ENCODE assay signal across 33 cellular contexts in the genomic region with DNA sequence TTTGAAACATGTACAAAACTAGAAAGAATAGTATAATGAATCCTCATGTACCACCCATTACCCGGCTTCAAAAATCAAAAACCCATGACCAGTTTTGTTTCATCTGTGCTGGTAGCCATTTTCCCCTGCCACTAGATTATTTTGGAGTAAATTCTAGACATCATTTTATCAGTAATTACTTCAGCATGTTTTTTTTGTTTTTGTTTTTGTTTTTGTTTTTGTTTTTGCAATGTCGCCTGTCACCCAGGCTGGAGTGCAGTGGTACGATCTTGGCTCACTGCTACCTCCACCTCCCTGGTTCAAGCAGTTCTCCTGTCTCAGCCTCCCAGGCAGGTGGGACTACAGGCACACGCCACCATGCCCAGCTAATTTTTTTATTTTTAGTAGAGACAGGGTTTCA. TPM values are rescaled to one million over a fixed set of nuclear protein-coding genes. Genes with fewer than 3 reads are reported as not detected.
DNase-seq lines count a peak whose midpoint lies in the region; ATAC-seq and TF ChIP-seq lines count a peak whose summit lies in the region.
"Had no signal": no experiment of that assay in that cellular context is flagged by ENCODE, and none has a peak within 500 bp of the region (broad histone marks: within the 10 kb centered on the region; RNA-seq: fewer than 3 reads in every experiment).

No MANE protein-coding gene starts in this region.

- no peak for TF ChIP-seq CTCF in Loucy (conservative IDR thresholded peaks at IDR 0.05; ENCODE audit: low read length)
- TF ChIP-seq CTCF in hepatocyte (IDR thresholded peaks at IDR 0.05; ENCODE audit: poor library complexity): no peak
- no peak for TF ChIP-seq CTCF in sigmoid colon (IDR thresholded peaks at IDR 0.05)
- no peak for TF ChIP-seq CTCF in left lung (IDR thresholded peaks at IDR 0.05)
- no peak for TF ChIP-seq CTCF in mucosa of descending colon (IDR thresholded peaks at IDR 0.05)

- no peak overlapping the region for H3K27ac Mint-ChIP-seq in T-helper 17 cell
- H3K27ac Mint-ChIP-seq: activated naive CD8-positive, alpha-beta T cell treated with anti-CD3 and anti-CD28 coated beads, Interleukin-2, amount 50 U/mL, for 24 hours; activated T-cell treated with anti-CD3 and anti-CD28 coated beads, Interleukin-2, amount 50 U/mL, for 72 hours; CD4-positive, alpha-beta T cell; endodermal cell had no signal

- ATAC-seq in left lung: no peak
- no peak for ATAC-seq in mucosa of descending colon
- no peak for ATAC-seq in T-helper 17 cell
- ATAC-seq: A549; activated naive CD8-positive, alpha-beta T cell treated with anti-CD3 and anti-CD28 coated beads, Interleukin-2, amount 50 U/mL, for 24 hours; activated T-cell treated with anti-CD3 and anti-CD28 coated beads, Interleukin-2, amount 50 U/mL, for 72 hours; esophagus mucosa; left colon had no signal

- H3K36me3 ChIP-seq in ACC112 (ENCODE audit: insufficient read depth, low read length): no peaks in the 10 kb centered on the region
- H3K36me3 ChIP-seq in Loucy (ENCODE audit: insufficient read depth, low read length): no peaks in the 10 kb centered on the region
- H3K36me3 ChIP-seq in hepatocyte (replicated peaks; ENCODE audit: insufficient read depth, low read depth): no peaks in the 10 kb centered on the region
- no peaks in the 10 kb centered on the region for H3K36me3 ChIP-seq in sigmoid colon
- H3K36me3 ChIP-seq in left lung: no peaks in the 10 kb centered on the region
- H3K36me3 ChIP-seq in mucosa of descending colon (ENCODE audit: low read depth): no peaks in the 10 kb centered on the region
- H3K36me3 ChIP-seq: neutrophil had no signal

- H3K79me2 ChIP-seq in ACC112 (ENCODE audit: control insufficient read depth, insufficient read depth, low read length, unreplicated experiment) (peaks cover 3% of the 10 kb centered on the region), Loucy (ENCODE audit: insufficient read depth, low read length) (peaks cover 15% of the 10 kb centered on the region; the same call in 1 of the 2 replicates), hepatocyte (peaks cover 15% of the 10 kb centered on the region)

- H3F3A ChIP-seq in Loucy (ENCODE audit: low read depth): peaks cover 9% of the 10 kb centered on the region; the same call in 1 of the 2 replicates

- peak overlapping the region; percentile 90 for H3K27ac ChIP-seq in ACC112 (ENCODE audit: low read depth, low read length)
- peak overlapping the region; percentile 90 for H3K27ac ChIP-seq in hepatocyte
- H3K27ac ChIP-seq in sigmoid colon: peak overlapping the region; percentile 81 to 95 (median 92)
- H3K27ac ChIP-seq in left lung: no peak overlapping the region
- H3K27ac ChIP-seq: neutrophil had no signal

- no peak overlapping the region for H3K4me3 Mint-ChIP-seq in T-helper 17 cell
- H3K4me3 Mint-ChIP-seq: activated naive CD8-positive, alpha-beta T cell treated with anti-CD3 and anti-CD28 coated beads, Interleukin-2, amount 50 U/mL, for 24 hours; activated T-cell treated with anti-CD3 and anti-CD28 coated beads, Interleukin-2, amount 50 U/mL, for 72 hours; CD4-positive, alpha-beta T cell; central memory CD8-positive, alpha-beta T cell; endodermal cell; immature natural killer cell; naive B cell had no signal

- no peak for TF ChIP-seq POLR2A in sigmoid colon (IDR thresholded peaks at IDR 0.05)

- H3K4me3 ChIP-seq in ACC112 (ENCODE audit: low read depth, low read length): no peak overlapping the region
- H3K4me3 ChIP-seq in Loucy (ENCODE audit: low read length, poor library complexity, severe bottlenecking): no peak overlapping the region
- no peak overlapping the region for H3K4me3 ChIP-seq in hepatocyte
- H3K4me3 ChIP-seq in sigmoid colon: no peak overlapping the region
- no peak overlapping the region for H3K4me3 ChIP-seq in left lung
- H3K4me3 ChIP-seq in mucosa of descending colon: no peak overlapping the region
- H3K4me3 ChIP-seq: A549, skin epidermis had no signal

- H3K4me2 ChIP-seq in Loucy (ENCODE audit: low read depth, low read length, poor library complexity, severe bottlenecking) (peak overlapping the region; percentile 44), hepatocyte (no peak overlapping the region)

- 97% methylated on average over 4 of the region's 4 CpGs for WGBS in hepatocyte (ENCODE audit: low lambda C conversion rate, missing lambda C conversion rate)
- 94 to 96% methylated on average over 4 of the region's 4 CpGs for WGBS in sigmoid colon, 2 donors

- no peak for DNase-seq in hepatocyte (ENCODE audit: low spot score)
- no peak for DNase-seq in sigmoid colon
- DNase-seq in occipital lobe (lab: John Stamatoyannopoulos, UW): no peak
- no peak for DNase-seq in left lung
- DNase-seq in mucosa of descending colon: no peak
- DNase-seq in T-helper 17 cell: no peak
- DNase-seq: activated CD4-positive, alpha-beta T cell treated with anti-CD3 and anti-CD28 coated beads, Interleukin-2, amount 50 U/mL, for 48 hours; activated CD4-positive, CD25-positive, alpha-beta regulatory T cell treated with anti-CD3 and anti-CD28 coated beads, Interleukin-2, amount 50 U/mL, for 72 hours; activated naive CD4-positive, alpha-beta T cell; activated naive CD8-positive, alpha-beta T cell treated with anti-CD3 and anti-CD28 coated beads, Interleukin-2, amount 50 U/mL, for 24 hours; activated T-cell treated with anti-CD3 and anti-CD28 coated beads, Interleukin-2, amount 50 U/mL, for 72 hours; CD4-positive, alpha-beta T cell; DMS79 treated with DMSO at 0.1 percent for 48 hours; endodermal cell; foreskin melanocyte; GDM1; immature natural killer cell; KG1; left colon; mesendoderm; MM.1S; naive B cell; NCI-H1105 treated with DMSO at 0.1 percent for 48 hours; NCI-H2029; NCI-H526; stimulated activated naive CD4-positive, alpha-beta T cell had no signal

- no peak for TF ChIP-seq EP300 in sigmoid colon (IDR thresholded peaks at IDR 0.05)

- H3K36me3 Mint-ChIP-seq in T-helper 17 cell (ENCODE audit: low read depth): no peaks in the 10 kb centered on the region
- H3K36me3 Mint-ChIP-seq: immature natural killer cell, naive B cell had no signal

- no peak overlapping the region for H3K9ac ChIP-seq in Loucy (ENCODE audit: low read depth, low read length, poor library complexity, severe bottlenecking)

- no peaks in the 10 kb centered on the region for H3K27me3 Mint-ChIP-seq in T-helper 17 cell
- H3K27me3 Mint-ChIP-seq: activated naive CD8-positive, alpha-beta T cell treated with anti-CD3 and anti-CD28 coated beads, Interleukin-2, amount 50 U/mL, for 24 hours; CD4-positive, alpha-beta T cell; central memory CD8-positive, alpha-beta T cell; naive B cell had no signal

- H3K9me3 ChIP-seq in Loucy (ENCODE audit: insufficient read depth, low read depth, low read length): no peaks in the 10 kb centered on the region
- no peaks in the 10 kb centered on the region for H3K9me3 ChIP-seq in hepatocyte (ENCODE audit: low read depth)
- H3K9me3 ChIP-seq in sigmoid colon: no peaks in the 10 kb centered on the region
- H3K9me3 ChIP-seq in left lung: no peaks in the 10 kb centered on the region
- no peaks in the 10 kb centered on the region for H3K9me3 ChIP-seq in mucosa of descending colon
- no peaks in the 10 kb centered on the region for H3K9me3 ChIP-seq in T-helper 17 cell (ENCODE audit: control insufficient read depth, low read length, poor library complexity, severe bottlenecking)
- H3K9me3 ChIP-seq: A549, neutrophil had no signal

- H3K4me1 Mint-ChIP-seq in T-helper 17 cell: peaks cover 9% of the 10 kb centered on the region

- H3K27me3 ChIP-seq in ACC112 (ENCODE audit: insufficient read depth, low read length): no peaks in the 10 kb centered on the region
- no peaks in the 10 kb centered on the region for H3K27me3 ChIP-seq in Loucy (ENCODE audit: insufficient read depth, low read length, poor library complexity, severe bottlenecking)
- H3K27me3 ChIP-seq in hepatocyte: no peaks in the 10 kb centered on the region
- H3K27me3 ChIP-seq in sigmoid colon: no peaks in the 10 kb centered on the region
- no peaks in the 10 kb centered on the region for H3K27me3 ChIP-seq in left lung
- H3K27me3 ChIP-seq: neutrophil had no signal

- intact Hi-C loops in sigmoid colon (cut with DNase I): loop anchor here (5.0 kb wide), 1 partner anchor 33 kb away; no protein-coding TSS in a partner anchor
- intact Hi-C loops in left lung (cut with DNase I): no loop called here
- intact Hi-C loops in mucosa of descending colon (cut with DNase I, micrococcal nuclease): no loop called here

- H3K4me1 ChIP-seq in ACC112 (ENCODE audit: control insufficient read depth, insufficient read depth, low read length, unreplicated experiment): peaks cover 58% of the 10 kb centered on the region
- peaks cover 59% of the 10 kb centered on the region for H3K4me1 ChIP-seq in Loucy (ENCODE audit: insufficient read depth, low read length, poor library complexity, severe bottlenecking)
- peaks cover 14% of the 10 kb centered on the region for H3K4me1 ChIP-seq in hepatocyte (ENCODE audit: insufficient read depth)
- peaks cover 0 to 94% (median 88%) of the 10 kb centered on the region in 4 donors for H3K4me1 ChIP-seq in sigmoid colon
- H3K4me1 ChIP-seq in left lung: peaks cover 13 to 45% of the 10 kb centered on the region in 2 donors
- no peaks in the 10 kb centered on the region for H3K4me1 ChIP-seq in mucosa of descending colon (ENCODE audit: low read depth)

- H3K9me2 ChIP-seq in Loucy (replicated peaks; ENCODE audit: low read depth, low read length) (no peaks in the 10 kb centered on the region), hepatocyte (replicated peaks; ENCODE audit: insufficient read depth) (no peaks in the 10 kb centered on the region)

- H4K20me1 ChIP-seq in Loucy (ENCODE audit: insufficient read depth, low read length, poor library complexity, severe bottlenecking) (no peaks in the 10 kb centered on the region), hepatocyte (ENCODE audit: insufficient read depth, poor library complexity, severe bottlenecking) (no peaks in the 10 kb centered on the region)

- H2AFZ ChIP-seq in ACC112 (ENCODE audit: low read length, unreplicated experiment) (no peak overlapping the region), Loucy (ENCODE audit: low read length) (no peak overlapping the region), hepatocyte (no peak overlapping the region)

RNA-seq across cellular contexts. Expression of a gene that starts 8.0 kb away (rescaled TPM):
- total RNA-seq in hepatocyte (51.9 and 60.5 TPM in 2 replicates), sigmoid colon (100 to 1,000 TPM; 348 to 511 (median 395) TPM), occipital lobe (19.8 TPM), left lung (10 to 100 TPM; 40.1 to 42.1 TPM), mucosa of descending colon (100 to 1,000 TPM in 1 of 3 donors, 10 to 100 TPM in 2; 39.9 to 101 (median 42.4) TPM), T-helper 17 cell (1 to 10 TPM; 2.2 to 4.5 TPM)
- polyA plus RNA-seq in hepatocyte (46.8 and 47.6 TPM in 2 replicates), sigmoid colon (10 to 100 TPM; 43.9 to 78.4 (median 75.7) TPM)

RNA-seq across cellular contexts. Expression of a gene that starts 52.5 kb away (rescaled TPM):
- 80.0 and 96.9 TPM in 2 replicates for total RNA-seq in hepatocyte
- polyA plus RNA-seq in hepatocyte: 119 and 128 TPM in 2 replicates
- 100 to 1,000 TPM in 1 of 4 donors, 10 to 100 TPM in 3; 75.9 to 112 (median 88.8) TPM for total RNA-seq in sigmoid colon
- polyA plus RNA-seq in sigmoid colon: 10 to 100 TPM; 11.1 to 58.2 (median 21.0) TPM
- total RNA-seq in occipital lobe: 93.3 TPM
- total RNA-seq in left lung: 100 to 1,000 TPM; 110 to 123 TPM
- 100 to 1,000 TPM; 103 to 128 (median 110) TPM for total RNA-seq in mucosa of descending colon
- total RNA-seq in T-helper 17 cell: 10 to 100 TPM; 62.8 to 76.2 TPM

Comparison
In these comparisons a context has a peak if more than half of its experiments do, and no peak if none do; other contexts are left out.
1. H3K27ac ChIP-seq: peak in ACC112 (single experiment), hepatocyte (single experiment) and sigmoid colon (4 of 4); none in left lung (0 of 2).